8 cellular contexts compared by ENCODE assay signal in genomic region chr22:22060200-22061084, GRCh38.
DNase-seq lines count a peak whose midpoint lies in the region; ATAC-seq, FAIRE-seq and TF ChIP-seq lines count a peak whose summit lies in the region.

No MANE protein-coding gene starts in this region.

- no peaks in the 10 kb centered on the region for H3K4me1 Mint-ChIP-seq in CD8-positive, alpha-beta memory T cell
- peaks cover 2% of the 10 kb centered on the region for H3K4me1 Mint-ChIP-seq in astrocyte (ENCODE audit: low read depth, unreplicated experiment)

- no peaks in the 10 kb centered on the region for H3K79me2 ChIP-seq in astrocyte (ENCODE audit: insufficient read depth, low read length)

- in situ Hi-C loops in HAP-1 (cut with MboI; ENCODE audit: low sequenced_read_pairs): no loop called here

- H2AFZ ChIP-seq in astrocyte (ENCODE audit: low read depth, low read length): peak overlapping the region; percentile 43

- no peaks in the 10 kb centered on the region for H3K36me3 ChIP-seq in CD8-positive, alpha-beta memory T cell (ENCODE audit: insufficient read depth, low read length)
- H3K36me3 ChIP-seq in HAP-1 (replicated peaks) (no peaks in the 10 kb centered on the region), astrocyte (ENCODE audit: insufficient read depth, low read length) (no peaks in the 10 kb centered on the region)

- H3K4me3 ChIP-seq in CD8-positive, alpha-beta memory T cell (ENCODE audit: low read length): no peak overlapping the region
- H3K4me3 ChIP-seq in HAP-1: no peak overlapping the region
- no peak overlapping the region for H3K4me3 ChIP-seq in astrocyte (ENCODE audit: insufficient read depth, low read depth, low read length)

- peak; percentile 38; the same call in 1 of the 2 replicates for TF ChIP-seq POLR2A in Raji (IDR thresholded peaks at IDR 0.05; ENCODE audit: insufficient read depth, low read depth, low read length)

- H3K4me2 ChIP-seq in astrocyte (ENCODE audit: low read length): no peak overlapping the region

- H3K9me3 ChIP-seq in CD8-positive, alpha-beta memory T cell (ENCODE audit: low read length): no peaks in the 10 kb centered on the region
- no peaks in the 10 kb centered on the region for H3K9me3 ChIP-seq in HAP-1
- no peaks in the 10 kb centered on the region for H3K9me3 ChIP-seq in astrocyte (ENCODE audit: insufficient read depth, low read depth, low read length)

- no peak for ATAC-seq in HG02884 (IDR thresholded peaks at IDR 0.05; ENCODE audit: unreplicated experiment)
- ATAC-seq in GM19035 (IDR thresholded peaks at IDR 0.05; ENCODE audit: unreplicated experiment): no peak

- peaks cover 17 to 71% of the 10 kb centered on the region in 2 donors for H3K27me3 Mint-ChIP-seq in CD8-positive, alpha-beta memory T cell
- H3K27me3 Mint-ChIP-seq in astrocyte (ENCODE audit: low read depth, unreplicated experiment): peaks cover 26% of the 10 kb centered on the region

- H3K9me3 Mint-ChIP-seq in CD8-positive, alpha-beta memory T cell: no peaks in the 10 kb centered on the region
- H3K9me3 Mint-ChIP-seq in astrocyte (ENCODE audit: unreplicated experiment): peaks cover 2% of the 10 kb centered on the region

- no peaks in the 10 kb centered on the region for H3K27me3 ChIP-seq in CD8-positive, alpha-beta memory T cell (ENCODE audit: insufficient read depth, low read length, poor library complexity, severe bottlenecking)
- H3K27me3 ChIP-seq in HAP-1 (ENCODE audit: low read depth): peaks cover 12% of the 10 kb centered on the region; the same call in 1 of the 2 replicates
- peaks cover 20% of the 10 kb centered on the region for H3K27me3 ChIP-seq in astrocyte (ENCODE audit: insufficient read depth, low read length)

- no peak overlapping the region for H3K27ac ChIP-seq in CD8-positive, alpha-beta memory T cell (ENCODE audit: low read depth, low read length)
- no peak overlapping the region for H3K27ac ChIP-seq in astrocyte (ENCODE audit: low read depth, low read length)

- peaks cover 0 to 4% (median 4%) of the 10 kb centered on the region in 3 donors for H3K36me3 Mint-ChIP-seq in CD8-positive, alpha-beta memory T cell
- H3K36me3 Mint-ChIP-seq in astrocyte (ENCODE audit: low read depth, unreplicated experiment): no peaks in the 10 kb centered on the region

- peak in 3 of 5 donors; percentile 13 to 55 (median 39) for DNase-seq in CD8-positive, alpha-beta memory T cell
- peak; percentile 22 to 86 for DNase-seq in HAP-1 (ENCODE audit: low spot score in 2 of 2)
- no peak for DNase-seq in astrocyte (ENCODE audit: low read depth)
- DNase-seq in inferior parietal cortex (ENCODE audit: extremely low spot score): peak; percentile 50
- DNase-seq in stimulated activated CD4-positive, alpha-beta T cell treated with anti-CD3 and anti-CD28 coated beads, Interleukin-2, amount 100 ng/mL, for 24 hours: peak; percentile 63 to 79

- TF ChIP-seq CTCF in astrocyte (IDR thresholded peaks at IDR 0.05; ENCODE audit: insufficient read depth, low read depth, low read length): peak; percentile 34

- FAIRE-seq in astrocyte (lab: Jason Lieb, UNC): no peak

- no peak overlapping the region for H3K9ac ChIP-seq in astrocyte (ENCODE audit: low read length)

- H3K27ac Mint-ChIP-seq in CD8-positive, alpha-beta memory T cell: no peak overlapping the region
- no peak overlapping the region for H3K27ac Mint-ChIP-seq in astrocyte (ENCODE audit: unreplicated experiment)

- H3K4me1 ChIP-seq in CD8-positive, alpha-beta memory T cell (ENCODE audit: insufficient read depth, low read length): no peaks in the 10 kb centered on the region
- H3K4me1 ChIP-seq in HAP-1 (peaks cover 8% of the 10 kb centered on the region; the same call in 1 of the 2 replicates), astrocyte (ENCODE audit: insufficient read depth, low read length) (no peaks in the 10 kb centered on the region)

- CTCF ChIA-PET in CD8-positive, alpha-beta memory T cell (lab: Charles Lee): no interaction called here

- no peak overlapping the region for H3K4me3 Mint-ChIP-seq in CD8-positive, alpha-beta memory T cell
- H3K4me3 Mint-ChIP-seq in astrocyte (ENCODE audit: unreplicated experiment): no peak overlapping the region

- no peaks in the 10 kb centered on the region for H4K20me1 ChIP-seq in astrocyte (ENCODE audit: insufficient read depth, low read length)

- POLR2A ChIA-PET in CD8-positive, alpha-beta memory T cell (lab: Charles Lee): no interaction called here
